ENCODE assay signal across 5 cellular contexts in genomic region chr20:13543783-13544182, GRCh38.
"Had no signal": no experiment of that assay in that cellular context is flagged by ENCODE, and none has a peak within 500 bp of the region (broad histone marks: within the 10 kb centered on the region; RNA-seq: fewer than 3 reads in every experiment).

No MANE protein-coding gene starts in this region.

- H3K4me2 ChIP-seq: GM23338 had no signal

- H3K4me3 ChIP-seq: GM23338, K562 had no signal

- H2AFZ ChIP-seq: GM23338 had no signal

- ATAC-seq: GM23338, K562 had no signal

- DNase-seq: H9, HCEC 1CT, IMR-90 had no signal
